8 cellular contexts compared by ENCODE assay signal in the genomic region with DNA sequence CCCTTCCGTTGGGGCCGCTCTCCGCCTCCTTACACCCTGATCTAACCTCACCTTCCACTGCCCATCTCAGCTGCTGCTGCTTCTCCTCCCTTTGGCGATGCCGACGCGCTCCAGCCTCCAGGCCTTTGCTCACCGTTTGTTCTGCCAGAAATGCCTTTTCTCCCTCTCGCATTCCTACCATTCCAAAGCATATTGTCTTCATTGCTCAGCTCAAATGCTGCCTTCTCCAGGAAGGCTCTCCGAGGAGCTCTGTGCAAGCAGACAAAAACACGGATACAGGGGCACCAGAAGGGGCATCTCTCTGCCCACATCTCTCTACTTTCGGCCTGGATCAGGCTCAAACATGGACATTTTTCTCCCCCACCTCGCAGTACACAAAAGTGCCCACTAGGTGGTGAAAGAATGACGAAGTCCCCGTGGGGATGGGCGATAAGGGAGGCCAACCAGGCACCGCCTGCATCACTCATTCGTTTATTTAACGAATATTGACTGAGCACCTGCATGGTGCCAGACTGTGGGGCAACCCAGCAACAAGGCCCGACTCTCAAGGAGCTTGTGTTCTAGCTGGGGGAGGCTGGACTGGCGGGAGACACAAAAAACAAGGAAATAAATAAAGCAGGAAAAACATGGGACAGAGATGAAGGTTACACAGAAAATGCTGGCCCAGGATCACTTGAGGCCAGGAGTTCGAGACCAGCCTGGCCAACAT. TPM values are rescaled to one million over a fixed set of nuclear protein-coding genes. Genes with fewer than 3 reads are reported as not detected.
DNase-seq lines count a peak whose midpoint lies in the region; ATAC-seq and TF ChIP-seq lines count a peak whose summit lies in the region.

No MANE protein-coding gene starts in this region.

- intact Hi-C loops in head of caudate nucleus (cut with DNase I), result no loop called here

- H3K9me2 ChIP-seq in Karpas-422 (replicated peaks; ENCODE audit: insufficient read depth, low read length), result no peaks in the 10 kb centered on the region

- POLR2A ChIA-PET in GM10248 (lab: Yijun Ruan, JAX), result interaction anchor here (1.0 kb wide), 1 partner anchor 10 kb away, joined by 5 read pairs; no protein-coding TSS in a partner anchor

- peak overlapping the region; percentile 24 for H3K4me2 ChIP-seq in Karpas-422 (ENCODE audit: low read depth, low read length, poor library complexity, severe bottlenecking)

- H3K27ac Mint-ChIP-seq in activated naive CD4-positive, alpha-beta T cell treated with anti-CD3 and anti-CD28 coated beads, Interleukin-2, amount 10 ng/mL, durations not matched to agents 7 days and 5 days, result no peak overlapping the region
- peak overlapping the region; percentile 71 for H3K27ac Mint-ChIP-seq in type B pancreatic cell

- peak overlapping the region; percentile 65; the same call in 1 of the 2 replicates for H2AFZ ChIP-seq in Karpas-422 (ENCODE audit: low read length)

- no peak overlapping the region for H3K4me3 Mint-ChIP-seq in activated naive CD4-positive, alpha-beta T cell treated with anti-CD3 and anti-CD28 coated beads, Interleukin-2, amount 10 ng/mL, durations not matched to agents 7 days and 5 days
- peak overlapping the region; percentile 44 for H3K4me3 Mint-ChIP-seq in type B pancreatic cell

- no peaks in the 10 kb centered on the region for H4K20me1 ChIP-seq in Karpas-422 (ENCODE audit: insufficient read depth, low read depth, low read length)

- ATAC-seq in HG03039 (IDR thresholded peaks at IDR 0.05; ENCODE audit: unreplicated experiment), result no peak

- DNase-seq in GM10248 (ENCODE audit: extremely low spot score) (peak; percentile 76), Karpas-422 (peak; percentile 96), SK-MEL-5 (ENCODE audit: low read depth, low spot score) (peak; percentile 82), head of caudate nucleus (peak; percentile 42 to 93 (median 79)), pons (ENCODE audit: low spot score) (peak; percentile 85), type B pancreatic cell (ENCODE audit: extremely low spot score, unreplicated experiment) (peak; percentile 81)
- peak; percentile 86 for DNase-seq in activated naive CD4-positive, alpha-beta T cell treated with anti-CD3 and anti-CD28 coated beads, Interleukin-2, amount 10 ng/mL, durations not matched to agents 7 days and 5 days

- CTCF ChIA-PET in GM10248 (lab: Yijun Ruan, JAX), result interaction anchor here (0.6 to 22.3 kb wide), 27 partner anchors 8 to 543 kb away, joined by 3 to 359 read pairs (median 4); partner anchors contain the start of gene TOMM5
- CTCF ChIA-PET in activated naive CD4-positive, alpha-beta T cell treated with anti-CD3 and anti-CD28 coated beads, Interleukin-2, amount 10 ng/mL, durations not matched to agents 7 days and 5 days (lab: Charles Lee), result interaction anchor here (0.6 to 1.8 kb wide), 10 partner anchors 8 to 1559 kb away, joined by 3 to 9 read pairs (median 3); partner anchors contain the start of genes GRHPR and POLR1E

- no peaks in the 10 kb centered on the region for H3K27me3 ChIP-seq in Karpas-422 (ENCODE audit: low read length)

- no peaks in the 10 kb centered on the region for H3K79me2 ChIP-seq in Karpas-422 (ENCODE audit: low read length)

- H3K27ac ChIP-seq in Karpas-422 (ENCODE audit: low read length), result peak overlapping the region; percentile 81

- in situ Hi-C loops in SK-MEL-5 (cut with HindIII; ENCODE audit: low pct_unique_long_range_greater_than_20kb, low sequenced_read_pairs), result no loop called here

- no peaks in the 10 kb centered on the region for H3K36me3 ChIP-seq in Karpas-422 (ENCODE audit: insufficient read depth, low read length)

- H3K4me3 ChIP-seq in Karpas-422 (ENCODE audit: low read length), result no peak overlapping the region

- H3K27me3 Mint-ChIP-seq in activated naive CD4-positive, alpha-beta T cell treated with anti-CD3 and anti-CD28 coated beads, Interleukin-2, amount 10 ng/mL, durations not matched to agents 7 days and 5 days, result peaks cover 12% of the 10 kb centered on the region
- H3K27me3 Mint-ChIP-seq in type B pancreatic cell, result no peaks in the 10 kb centered on the region

- H3K36me3 Mint-ChIP-seq in activated naive CD4-positive, alpha-beta T cell treated with anti-CD3 and anti-CD28 coated beads, Interleukin-2, amount 10 ng/mL, durations not matched to agents 7 days and 5 days, result no peaks in the 10 kb centered on the region
- no peaks in the 10 kb centered on the region for H3K36me3 Mint-ChIP-seq in type B pancreatic cell

- peaks cover 7% of the 10 kb centered on the region for H3K4me1 Mint-ChIP-seq in activated naive CD4-positive, alpha-beta T cell treated with anti-CD3 and anti-CD28 coated beads, Interleukin-2, amount 10 ng/mL, durations not matched to agents 7 days and 5 days
- peaks cover 13% of the 10 kb centered on the region for H3K4me1 Mint-ChIP-seq in type B pancreatic cell (ENCODE audit: unreplicated experiment)

- H3K9me3 ChIP-seq in Karpas-422 (ENCODE audit: low read length), result no peaks in the 10 kb centered on the region

- no peaks in the 10 kb centered on the region for H3K9me3 Mint-ChIP-seq in activated naive CD4-positive, alpha-beta T cell treated with anti-CD3 and anti-CD28 coated beads, Interleukin-2, amount 10 ng/mL, durations not matched to agents 7 days and 5 days
- no peaks in the 10 kb centered on the region for H3K9me3 Mint-ChIP-seq in type B pancreatic cell

- H3K4me1 ChIP-seq in Karpas-422 (ENCODE audit: low read length), result peaks cover 81% of the 10 kb centered on the region

- TF ChIP-seq CTCF in GM10248 (IDR thresholded peaks at IDR 0.05; ENCODE audit: control extremely low read depth, extremely low read depth, low read depth, missing control alignments) (peak; percentile 81), type B pancreatic cell (conservative IDR thresholded peaks at IDR 0.05) (peak; percentile 92)

- peak overlapping the region; percentile 43 for H3K9ac ChIP-seq in Karpas-422 (ENCODE audit: low read length)

RNA-seq across cellular contexts. Expression of gene GRHPR, which starts 7.3 kb away (rescaled TPM):
- 234 and 345 TPM in 2 replicates for total RNA-seq in Karpas-422 (2014; rRNA removed; shearing (Covaris generic); ENCODE audit: low replicate concordance)
- 139 and 142 TPM in 2 replicates for total RNA-seq in SK-MEL-5 (2014; rRNA removed; shearing (Covaris generic))
- polyA plus RNA-seq in SK-MEL-5 (2015; cell fraction: cytosol; rRNA removed), result 155 and 180 TPM in 2 replicates
- 126 and 159 TPM in 2 replicates for polyA plus RNA-seq in SK-MEL-5 (2015; cell fraction: nucleus; rRNA removed)
- total RNA-seq in type B pancreatic cell (ENCODE audit: low replicate concordance), result 81.6 and 109 TPM in 2 replicates

RNA-seq across cellular contexts. Expression of gene ZBTB5, which starts 50.1 kb away (rescaled TPM):
- 24.6 and 31.3 TPM in 2 replicates for total RNA-seq in Karpas-422 (2014; rRNA removed; shearing (Covaris generic); ENCODE audit: low replicate concordance)
- 6.5 and 7.5 TPM in 2 replicates for total RNA-seq in SK-MEL-5 (2014; rRNA removed; shearing (Covaris generic))
- 4.0 and 5.8 TPM in 2 replicates for polyA plus RNA-seq in SK-MEL-5 (2015; cell fraction: cytosol; rRNA removed)
- polyA plus RNA-seq in SK-MEL-5 (2015; cell fraction: nucleus; rRNA removed), result 21.9 and 26.1 TPM in 2 replicates
- total RNA-seq in type B pancreatic cell (ENCODE audit: low replicate concordance), result 22.6 and 25.9 TPM in 2 replicates
